In the genomic region with DNA sequence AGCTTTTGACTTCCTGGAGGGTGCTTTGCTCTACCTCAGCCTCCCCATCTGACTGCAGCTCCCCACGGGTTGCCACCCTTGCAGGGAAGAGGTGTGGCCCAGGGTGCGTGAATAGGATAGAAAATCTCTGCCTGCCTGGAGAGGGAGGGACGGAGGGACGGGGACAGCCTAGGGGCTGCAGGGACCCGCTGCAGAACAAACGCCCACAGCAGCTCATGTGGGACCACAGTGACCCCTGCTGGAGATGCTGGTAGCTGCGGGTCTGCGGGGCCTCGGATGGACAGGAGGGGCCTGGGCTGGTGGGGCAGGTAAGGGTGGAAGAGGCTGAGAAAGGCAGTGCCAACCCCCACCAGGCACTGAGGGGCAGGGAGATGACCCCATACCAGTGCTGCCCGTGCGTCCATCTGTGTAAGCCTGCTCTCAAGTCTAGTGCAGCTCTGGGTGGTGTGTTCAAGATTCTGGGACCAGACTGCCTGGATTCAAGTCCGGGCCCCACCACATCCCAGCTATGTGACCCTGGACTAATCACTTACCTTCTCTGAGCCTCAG, we compare ENCODE assay signal across 8 cellular contexts. TPM values are rescaled to one million over a fixed set of nuclear protein-coding genes. Genes with fewer than 3 reads are reported as not detected.
DNase-seq lines count a peak whose midpoint lies in the region; ATAC-seq and TF ChIP-seq lines count a peak whose summit lies in the region.

No MANE protein-coding gene starts in this region.

- ATAC-seq in right cardiac atrium (peak; percentile 68), HG03571 (IDR thresholded peaks at IDR 0.05; ENCODE audit: unreplicated experiment) (no peak)

- intact Hi-C loops in right cardiac atrium (cut with DNase I): loop anchor here (2.0 to 10.0 kb wide), 5 partner anchors 54 to 656 kb away; a partner anchor contains a TSS

- peak; percentile 69 for DNase-seq in EH (ENCODE audit: low read depth)
- DNase-seq in LNCaP clone FGC (ENCODE audit: low read depth): no peak
- DNase-seq in T-helper 2 cell: peak; percentile 6 to 56 (median 45)
- peak; percentile 42 for DNase-seq in amniotic epithelial cell (ENCODE audit: low read depth)
- peak; percentile 70 to 90 (median 89) for DNase-seq in right cardiac atrium
- DNase-seq in skeletal muscle cell (ENCODE audit: low read depth): no peak
- DNase-seq in NCI-H1048 (lab: John Stamatoyannopoulos, UW): no peak

- H3K27ac ChIP-seq in right cardiac atrium (ENCODE audit: low read length): no peak overlapping the region

- no peak overlapping the region for H3K4me3 ChIP-seq in LNCaP clone FGC (ENCODE audit: low read depth, low read length)
- no peak overlapping the region for H3K4me3 ChIP-seq in right cardiac atrium (ENCODE audit: low read length)
- H3K4me3 ChIP-seq in skeletal muscle cell (ENCODE audit: low read depth, low read length): peak overlapping the region; percentile 24

- 14% methylated on average over 12 of the region's 12 CpGs for WGBS in right cardiac atrium

- no peaks in the 10 kb centered on the region for H3K9me3 ChIP-seq in right cardiac atrium (ENCODE audit: control insufficient read depth, low read length)

- H3K27me3 ChIP-seq in right cardiac atrium (ENCODE audit: control insufficient read depth, insufficient read depth): no peaks in the 10 kb centered on the region

- H3K4me1 ChIP-seq in right cardiac atrium (ENCODE audit: control insufficient read depth, insufficient read depth, low read length): no peaks in the 10 kb centered on the region

- peak; percentile 94 for TF ChIP-seq CTCF in LNCaP clone FGC (IDR thresholded peaks at IDR 0.05; ENCODE audit: control insufficient read depth, extremely low read depth, insufficient read depth)

RNA-seq across cellular contexts. Expression of a gene that starts 39.4 kb away (rescaled TPM):
- total RNA-seq in right cardiac atrium: 10 to 100 TPM; 13.6 to 18.7 (median 17.5) TPM
- polyA plus RNA-seq in right cardiac atrium: 5.8 TPM

RNA-seq across cellular contexts. Expression of a gene that starts 56.0 kb away (rescaled TPM):
- 1,000 to 10,000 TPM in 3 of 4 donors, 100 to 1,000 TPM in 1; 963 to 1,731 (median 1,257) TPM for total RNA-seq in right cardiac atrium
- 447 TPM for polyA plus RNA-seq in right cardiac atrium

Comparison
In these comparisons a context has a peak if more than half of its experiments do, and no peak if none do; other contexts are left out.
1. DNase-seq: peak in EH (single experiment), T-helper 2 cell (5 of 5), amniotic epithelial cell (single experiment) and right cardiac atrium (3 of 3); none in LNCaP clone FGC (single experiment), skeletal muscle cell (single experiment) and NCI-H1048 (single experiment).